18 cellular contexts compared by ENCODE assay signal in the genomic region with DNA sequence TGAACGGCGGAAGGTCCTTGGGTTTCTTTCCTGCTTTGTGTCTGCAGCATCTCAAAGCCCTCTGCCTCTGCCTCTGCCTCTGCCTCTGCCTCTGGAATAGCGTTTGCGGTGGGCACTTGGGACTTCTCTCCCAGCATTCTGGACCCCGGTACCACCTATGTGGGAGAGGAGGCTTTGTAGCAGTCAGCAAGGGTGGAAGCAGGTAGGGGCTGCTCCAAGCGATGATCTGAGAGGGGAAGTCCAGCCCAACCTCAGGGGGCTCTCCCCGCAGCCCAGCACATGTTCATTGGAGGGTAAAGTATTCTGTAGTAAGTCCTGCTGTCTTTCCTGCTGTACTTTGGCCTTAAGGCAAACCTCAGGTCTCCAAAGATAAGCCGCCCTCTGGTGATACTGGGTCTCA.
"Had no signal": no experiment of that assay in that cellular context is flagged by ENCODE, and none has a peak within 500 bp of the region (broad histone marks: within the 10 kb centered on the region; RNA-seq: fewer than 3 reads in every experiment).

No MANE protein-coding gene starts in this region.

- FAIRE-seq: urothelium cell line had no signal

- H3K27me3 ChIP-seq: gastroesophageal sphincter, neutrophil, sigmoid colon, suprapubic skin, thyroid gland had no signal

- H3K36me3 Mint-ChIP-seq: naive thymus-derived CD4-positive, alpha-beta T cell; type B pancreatic cell had no signal

- H3K9me3 Mint-ChIP-seq: naive thymus-derived CD4-positive, alpha-beta T cell; type B pancreatic cell had no signal

- H3K36me3 ChIP-seq: esophagus squamous epithelium, gastroesophageal sphincter, neutrophil, sigmoid colon, suprapubic skin, thyroid gland had no signal

- H3K27ac Mint-ChIP-seq: naive thymus-derived CD4-positive, alpha-beta T cell had no signal

- H3K4me3 ChIP-seq: esophagus squamous epithelium, gastroesophageal sphincter, psoas muscle, sigmoid colon, skin epidermis, suprapubic skin, thyroid gland had no signal

- H3K4me1 Mint-ChIP-seq: naive thymus-derived CD4-positive, alpha-beta T cell had no signal

- H3K4me3 Mint-ChIP-seq: naive thymus-derived CD4-positive, alpha-beta T cell had no signal

- DNase-seq: dermis blood vessel endothelial cell; esophagus squamous epithelium; foreskin fibroblast; glutamatergic neuron; islet precursor cell; mammary epithelial cell; naive thymus-derived CD4-positive, alpha-beta T cell; psoas muscle; sigmoid colon; stimulated activated CD4-positive, alpha-beta T cell treated with anti-CD3 and anti-CD28 coated beads, Interleukin-12 subunit alpha, Interleukin-12 subunit beta, amount 100 ng/mL, for 4 hours; stimulated activated naive CD8-positive, alpha-beta T cell treated with anti-CD3 and anti-CD28 coated beads, Interleukin-15, Interleukin-2, amounts not matched to agents 100 U/mL and 50 U/mL, for 24 hours; thyroid gland had no signal

- ATAC-seq: gastroesophageal sphincter; naive thymus-derived CD4-positive, alpha-beta T cell; psoas muscle; stimulated activated naive CD8-positive, alpha-beta T cell treated with anti-CD3 and anti-CD28 coated beads, Interleukin-15, Interleukin-2, amounts not matched to agents 100 U/mL and 50 U/mL, for 24 hours had no signal
